In genomic region chr16:68396481-68396880, GRCh38 we compare ENCODE assay signal across 8 cellular contexts.
DNase-seq lines count a peak whose midpoint lies in the region; ATAC-seq lines count a peak whose summit lies in the region.

No MANE protein-coding gene starts in this region.

- peak; percentile 7 for DNase-seq in NOMO-1 treated with DMSO at 0.1 percent for 48 hours (lab: John Stamatoyannopoulos, UW; ENCODE audit: unreplicated experiment)
- DNase-seq in NOMO-1 treated with dmso at 0.1 percent for 144 hours (lab: John Stamatoyannopoulos, UW; ENCODE audit: unreplicated experiment) = no peak
- DNase-seq in NCI-H69 (lab: John Stamatoyannopoulos, UW) = peak; percentile 31
- peak; percentile 82 for DNase-seq in activated effector memory CD4-positive, alpha-beta T cell treated with anti-CD3 and anti-CD28 coated beads, Interleukin-2, amount 50 U/mL, for 16 hours
- DNase-seq in hepatic stellate cell (ENCODE audit: low spot score) = peak; percentile 73
- peak; percentile 13 to 17 for DNase-seq in stimulated activated CD4-positive, alpha-beta T cell treated with anti-CD3 and anti-CD28 coated beads, Interleukin-4, amount 100 ng/mL, for 48 hours (ENCODE audit: low read depth in 2 of 2)
- DNase-seq in KG1 (lab: John Stamatoyannopoulos, UW) = no peak

- no peak for ATAC-seq in HG02973 (IDR thresholded peaks at IDR 0.05; ENCODE audit: unreplicated experiment)

Comparison
In these comparisons a context has a peak if more than half of its experiments do, and no peak if none do; other contexts are left out.
1. DNase-seq: peak in NOMO-1 treated with DMSO at 0.1 percent for 48 hours (single experiment), NCI-H69 (single experiment), activated effector memory CD4-positive, alpha-beta T cell treated with anti-CD3 and anti-CD28 coated beads, Interleukin-2, amount 50 U/mL, for 16 hours (single experiment), hepatic stellate cell (single experiment) and stimulated activated CD4-positive, alpha-beta T cell treated with anti-CD3 and anti-CD28 coated beads, Interleukin-4, amount 100 ng/mL, for 48 hours (2 of 2); none in NOMO-1 treated with dmso at 0.1 percent for 144 hours (single experiment) and KG1 (single experiment).